Comparison of ENCODE assay signal across 1 cellular context in the genomic region with DNA sequence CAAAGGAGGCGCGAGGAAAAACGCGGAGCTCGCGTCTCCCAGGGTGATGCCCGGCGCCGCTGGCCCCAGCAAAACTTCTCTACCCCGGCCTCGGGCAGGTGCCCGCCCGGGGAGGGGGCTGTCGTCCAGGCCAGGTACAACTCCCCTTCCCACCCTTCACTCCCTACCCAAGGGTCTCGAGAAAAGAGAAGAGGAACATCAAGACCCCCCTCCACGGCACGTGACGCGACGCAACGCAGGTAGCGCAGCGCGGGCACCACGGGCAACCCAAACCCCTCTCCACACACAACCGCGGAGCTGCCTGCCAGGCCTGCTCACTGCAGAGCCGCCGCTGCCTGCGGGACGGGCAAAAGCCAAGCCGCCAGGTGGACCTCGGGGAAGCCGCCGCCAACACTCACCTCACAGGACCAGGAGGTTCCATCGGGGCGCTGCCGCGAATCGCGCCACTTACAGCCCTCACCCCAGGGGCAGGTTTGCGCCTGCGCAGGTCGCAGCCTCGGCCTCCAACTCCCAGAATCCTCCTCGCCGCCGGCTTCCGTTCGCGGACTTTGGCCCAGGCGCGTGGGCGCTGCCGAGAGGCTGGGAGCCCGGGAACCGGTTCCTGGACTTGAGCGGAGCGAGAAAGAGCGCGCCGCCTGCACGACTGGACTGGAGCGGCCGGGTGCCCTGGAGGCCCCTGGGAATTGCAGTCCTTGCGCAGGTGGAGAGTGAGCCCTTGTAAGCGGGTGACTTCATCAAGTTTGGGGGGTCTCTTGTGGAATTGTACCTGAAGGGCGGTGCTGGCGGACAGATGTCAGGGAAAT.
A peak's percentile ranks its signal among the peaks of the same experiment; 100 is the strongest.
TF ChIP-seq lines count a peak whose summit lies in the region.

A gene (minus strand): TSS at position 477 of the 803 bp plus-strand sequence. CDS start 56 bp downstream, at position 421.

TF ChIP-seq in HepG2, 621 proteins besides CTCF, POLR2A, EP300 and RAD21 (continued from another document and continues in another):
- TF ChIP-seq, protein P1, sequence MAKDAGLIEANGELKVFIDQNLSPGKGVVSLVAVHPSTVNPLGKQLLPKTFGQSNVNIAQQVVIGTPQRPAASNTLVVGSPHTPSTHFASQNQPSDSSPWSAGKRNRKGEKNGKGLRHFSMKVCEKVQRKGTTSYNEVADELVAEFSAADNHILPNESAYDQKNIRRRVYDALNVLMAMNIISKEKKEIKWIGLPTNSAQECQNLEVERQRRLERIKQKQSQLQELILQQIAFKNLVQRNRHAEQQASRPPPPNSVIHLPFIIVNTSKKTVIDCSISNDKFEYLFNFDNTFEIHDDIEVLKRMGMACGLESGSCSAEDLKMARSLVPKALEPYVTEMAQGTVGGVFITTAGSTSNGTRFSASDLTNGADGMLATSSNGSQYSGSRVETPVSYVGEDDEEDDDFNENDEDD (CRISPR knock-in tag; IDR thresholded peaks at IDR 0.05; ENCODE audit: borderline replicate concordance): peak; percentile 86; the same call in 1 of the 2 replicates
- no peak for TF ChIP-seq SIX1 (CRISPR knock-in tag; IDR thresholded peaks at IDR 0.05; ENCODE audit: borderline replicate concordance)
- no peak for TF ChIP-seq JUNB (CRISPR knock-in tag; IDR thresholded peaks at IDR 0.05; ENCODE audit: borderline replicate concordance)
- TF ChIP-seq THYN1 (CRISPR knock-in tag; IDR thresholded peaks at IDR 0.05; ENCODE audit: borderline replicate concordance, low read depth): no peak
- TF ChIP-seq SNAI1 (CRISPR knock-in tag; IDR thresholded peaks at IDR 0.05; ENCODE audit: borderline replicate concordance): peak; percentile 77
- TF ChIP-seq, protein P2, sequence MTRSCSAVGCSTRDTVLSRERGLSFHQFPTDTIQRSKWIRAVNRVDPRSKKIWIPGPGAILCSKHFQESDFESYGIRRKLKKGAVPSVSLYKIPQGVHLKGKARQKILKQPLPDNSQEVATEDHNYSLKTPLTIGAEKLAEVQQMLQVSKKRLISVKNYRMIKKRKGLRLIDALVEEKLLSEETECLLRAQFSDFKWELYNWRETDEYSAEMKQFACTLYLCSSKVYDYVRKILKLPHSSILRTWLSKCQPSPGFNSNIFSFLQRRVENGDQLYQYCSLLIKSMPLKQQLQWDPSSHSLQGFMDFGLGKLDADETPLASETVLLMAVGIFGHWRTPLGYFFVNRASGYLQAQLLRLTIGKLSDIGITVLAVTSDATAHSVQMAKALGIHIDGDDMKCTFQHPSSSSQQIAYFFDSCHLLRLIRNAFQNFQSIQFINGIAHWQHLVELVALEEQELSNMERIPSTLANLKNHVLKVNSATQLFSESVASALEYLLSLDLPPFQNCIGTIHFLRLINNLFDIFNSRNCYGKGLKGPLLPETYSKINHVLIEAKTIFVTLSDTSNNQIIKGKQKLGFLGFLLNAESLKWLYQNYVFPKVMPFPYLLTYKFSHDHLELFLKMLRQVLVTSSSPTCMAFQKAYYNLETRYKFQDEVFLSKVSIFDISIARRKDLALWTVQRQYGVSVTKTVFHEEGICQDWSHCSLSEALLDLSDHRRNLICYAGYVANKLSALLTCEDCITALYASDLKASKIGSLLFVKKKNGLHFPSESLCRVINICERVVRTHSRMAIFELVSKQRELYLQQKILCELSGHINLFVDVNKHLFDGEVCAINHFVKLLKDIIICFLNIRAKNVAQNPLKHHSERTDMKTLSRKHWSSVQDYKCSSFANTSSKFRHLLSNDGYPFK (CRISPR knock-in tag; IDR thresholded peaks at IDR 0.05; ENCODE audit: borderline replicate concordance): peak; percentile 75
- TF ChIP-seq ZNF317 (CRISPR knock-in tag; IDR thresholded peaks at IDR 0.05): no peak
- TF ChIP-seq ZSCAN31 (CRISPR knock-in tag; IDR thresholded peaks at IDR 0.05; ENCODE audit: low read depth): peak; percentile 95
- TF ChIP-seq, protein P3, sequence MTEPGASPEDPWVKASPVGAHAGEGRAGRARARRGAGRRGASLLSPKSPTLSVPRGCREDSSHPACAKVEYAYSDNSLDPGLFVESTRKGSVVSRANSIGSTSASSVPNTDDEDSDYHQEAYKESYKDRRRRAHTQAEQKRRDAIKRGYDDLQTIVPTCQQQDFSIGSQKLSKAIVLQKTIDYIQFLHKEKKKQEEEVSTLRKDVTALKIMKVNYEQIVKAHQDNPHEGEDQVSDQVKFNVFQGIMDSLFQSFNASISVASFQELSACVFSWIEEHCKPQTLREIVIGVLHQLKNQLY (CRISPR knock-in tag; IDR thresholded peaks at IDR 0.05): peak; percentile 81
- TF ChIP-seq HNRNPH1 (optimal IDR thresholded peaks at IDR 0.05; ENCODE audit: low read depth, low read length): no peak
- TF ChIP-seq, protein P4, sequence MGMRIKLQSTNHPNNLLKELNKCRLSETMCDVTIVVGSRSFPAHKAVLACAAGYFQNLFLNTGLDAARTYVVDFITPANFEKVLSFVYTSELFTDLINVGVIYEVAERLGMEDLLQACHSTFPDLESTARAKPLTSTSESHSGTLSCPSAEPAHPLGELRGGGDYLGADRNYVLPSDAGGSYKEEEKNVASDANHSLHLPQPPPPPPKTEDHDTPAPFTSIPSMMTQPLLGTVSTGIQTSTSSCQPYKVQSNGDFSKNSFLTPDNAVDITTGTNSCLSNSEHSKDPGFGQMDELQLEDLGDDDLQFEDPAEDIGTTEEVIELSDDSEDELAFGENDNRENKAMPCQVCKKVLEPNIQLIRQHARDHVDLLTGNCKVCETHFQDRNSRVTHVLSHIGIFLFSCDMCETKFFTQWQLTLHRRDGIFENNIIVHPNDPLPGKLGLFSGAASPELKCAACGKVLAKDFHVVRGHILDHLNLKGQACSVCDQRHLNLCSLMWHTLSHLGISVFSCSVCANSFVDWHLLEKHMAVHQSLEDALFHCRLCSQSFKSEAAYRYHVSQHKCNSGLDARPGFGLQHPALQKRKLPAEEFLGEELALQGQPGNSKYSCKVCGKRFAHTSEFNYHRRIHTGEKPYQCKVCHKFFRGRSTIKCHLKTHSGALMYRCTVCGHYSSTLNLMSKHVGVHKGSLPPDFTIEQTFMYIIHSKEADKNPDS (CRISPR knock-in tag; IDR thresholded peaks at IDR 0.05): no peak
- TF ChIP-seq U2AF2 (IDR thresholded peaks at IDR 0.05; ENCODE audit: low read depth, low read length): no peak
- TF ChIP-seq, protein P5, sequence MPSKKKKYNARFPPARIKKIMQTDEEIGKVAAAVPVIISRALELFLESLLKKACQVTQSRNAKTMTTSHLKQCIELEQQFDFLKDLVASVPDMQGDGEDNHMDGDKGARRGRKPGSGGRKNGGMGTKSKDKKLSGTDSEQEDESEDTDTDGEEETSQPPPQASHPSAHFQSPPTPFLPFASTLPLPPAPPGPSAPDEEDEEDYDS (CRISPR knock-in tag; IDR thresholded peaks at IDR 0.05): peak; percentile 60
- 0 out of 2 replicates have a peak, but pooled peaks have one; percentile 19 for TF ChIP-seq ZNF761 (CRISPR knock-in tag; conservative IDR thresholded peaks at IDR 0.05)
- TF ChIP-seq ZNF335 (CRISPR knock-in tag; IDR thresholded peaks at IDR 0.05): peak; percentile 66
- TF ChIP-seq, protein P6, sequence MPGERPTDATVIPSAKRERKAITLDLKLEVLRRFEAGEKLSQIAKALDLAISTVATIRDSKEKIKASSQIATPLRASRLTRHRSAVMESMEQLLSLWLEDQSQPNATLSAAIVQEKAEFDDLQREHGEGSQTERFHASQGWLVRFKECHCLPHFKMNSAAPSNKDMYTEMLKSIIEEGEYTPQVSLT (CRISPR knock-in tag; IDR thresholded peaks at IDR 0.05; ENCODE audit: borderline replicate concordance, low read depth): no peak
- TF ChIP-seq MIER2 (CRISPR knock-in tag; IDR thresholded peaks at IDR 0.05): no peak
- 0 out of 2 replicates have a peak, but pooled peaks have one; percentile 43 for TF ChIP-seq ZFP82 (CRISPR knock-in tag; IDR thresholded peaks at IDR 0.05; ENCODE audit: borderline replicate concordance)
- TF ChIP-seq, protein P7, sequence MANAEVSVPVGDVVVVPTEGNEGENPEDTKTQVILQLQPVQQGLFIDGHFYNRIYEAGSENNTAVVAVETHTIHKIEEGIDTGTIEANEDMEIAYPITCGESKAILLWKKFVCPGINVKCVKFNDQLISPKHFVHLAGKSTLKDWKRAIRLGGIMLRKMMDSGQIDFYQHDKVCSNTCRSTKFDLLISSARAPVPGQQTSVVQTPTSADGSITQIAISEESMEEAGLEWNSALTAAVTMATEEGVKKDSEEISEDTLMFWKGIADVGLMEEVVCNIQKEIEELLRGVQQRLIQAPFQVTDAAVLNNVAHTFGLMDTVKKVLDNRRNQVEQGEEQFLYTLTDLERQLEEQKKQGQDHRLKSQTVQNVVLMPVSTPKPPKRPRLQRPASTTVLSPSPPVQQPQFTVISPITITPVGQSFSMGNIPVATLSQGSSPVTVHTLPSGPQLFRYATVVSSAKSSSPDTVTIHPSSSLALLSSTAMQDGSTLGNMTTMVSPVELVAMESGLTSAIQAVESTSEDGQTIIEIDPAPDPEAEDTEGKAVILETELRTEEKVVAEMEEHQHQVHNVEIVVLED (CRISPR knock-in tag; IDR thresholded peaks at IDR 0.05; ENCODE audit: borderline replicate concordance): peak; percentile 93
- TF ChIP-seq SOX6 (IDR thresholded peaks at IDR 0.05): no peak
- peak; percentile 45; the same call in 1 of the 2 replicates for TF ChIP-seq SOX6 (CRISPR knock-in tag; IDR thresholded peaks at IDR 0.05)
- TF ChIP-seq ZNF564 (CRISPR knock-in tag; IDR thresholded peaks at IDR 0.05): peak; percentile 65; the same call in 1 of the 2 replicates
- TF ChIP-seq, protein P8, sequence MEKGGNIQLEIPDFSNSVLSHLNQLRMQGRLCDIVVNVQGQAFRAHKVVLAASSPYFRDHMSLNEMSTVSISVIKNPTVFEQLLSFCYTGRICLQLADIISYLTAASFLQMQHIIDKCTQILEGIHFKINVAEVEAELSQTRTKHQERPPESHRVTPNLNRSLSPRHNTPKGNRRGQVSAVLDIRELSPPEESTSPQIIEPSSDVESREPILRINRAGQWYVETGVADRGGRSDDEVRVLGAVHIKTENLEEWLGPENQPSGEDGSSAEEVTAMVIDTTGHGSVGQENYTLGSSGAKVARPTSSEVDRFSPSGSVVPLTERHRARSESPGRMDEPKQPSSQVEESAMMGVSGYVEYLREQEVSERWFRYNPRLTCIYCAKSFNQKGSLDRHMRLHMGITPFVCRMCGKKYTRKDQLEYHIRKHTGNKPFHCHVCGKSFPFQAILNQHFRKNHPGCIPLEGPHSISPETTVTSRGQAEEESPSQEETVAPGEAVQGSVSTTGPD (CRISPR knock-in tag; IDR thresholded peaks at IDR 0.05): no peak
- TF ChIP-seq JUND (CRISPR knock-in tag; IDR thresholded peaks at IDR 0.05): peak; percentile 48; the same call in 1 of the 2 replicates
- peak; percentile 97 for TF ChIP-seq ZNF772 (CRISPR knock-in tag; IDR thresholded peaks at IDR 0.05)
- 0 out of 2 replicates have a peak, but pooled peaks have one; percentile 37 for TF ChIP-seq ZNF615 (CRISPR knock-in tag; IDR thresholded peaks at IDR 0.05; ENCODE audit: borderline replicate concordance)
- TF ChIP-seq, protein P9, sequence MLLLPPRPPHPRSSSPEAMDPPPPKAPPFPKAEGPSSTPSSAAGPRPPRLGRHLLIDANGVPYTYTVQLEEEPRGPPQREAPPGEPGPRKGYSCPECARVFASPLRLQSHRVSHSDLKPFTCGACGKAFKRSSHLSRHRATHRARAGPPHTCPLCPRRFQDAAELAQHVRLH (CRISPR knock-in tag; IDR thresholded peaks at IDR 0.05; ENCODE audit: borderline replicate concordance, low read depth): peak; percentile 78; the same call in 1 of the 2 replicates
- TF ChIP-seq HDAC6 (IDR thresholded peaks at IDR 0.05; ENCODE audit: low read depth, low read length): no peak
- TF ChIP-seq, protein P10, sequence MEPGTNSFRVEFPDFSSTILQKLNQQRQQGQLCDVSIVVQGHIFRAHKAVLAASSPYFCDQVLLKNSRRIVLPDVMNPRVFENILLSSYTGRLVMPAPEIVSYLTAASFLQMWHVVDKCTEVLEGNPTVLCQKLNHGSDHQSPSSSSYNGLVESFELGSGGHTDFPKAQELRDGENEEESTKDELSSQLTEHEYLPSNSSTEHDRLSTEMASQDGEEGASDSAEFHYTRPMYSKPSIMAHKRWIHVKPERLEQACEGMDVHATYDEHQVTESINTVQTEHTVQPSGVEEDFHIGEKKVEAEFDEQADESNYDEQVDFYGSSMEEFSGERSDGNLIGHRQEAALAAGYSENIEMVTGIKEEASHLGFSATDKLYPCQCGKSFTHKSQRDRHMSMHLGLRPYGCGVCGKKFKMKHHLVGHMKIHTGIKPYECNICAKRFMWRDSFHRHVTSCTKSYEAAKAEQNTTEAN (CRISPR knock-in tag; conservative IDR thresholded peaks at IDR 0.05): 0 out of 2 replicates have a peak, but pooled peaks have one; percentile 67
- TF ChIP-seq, protein P11, sequence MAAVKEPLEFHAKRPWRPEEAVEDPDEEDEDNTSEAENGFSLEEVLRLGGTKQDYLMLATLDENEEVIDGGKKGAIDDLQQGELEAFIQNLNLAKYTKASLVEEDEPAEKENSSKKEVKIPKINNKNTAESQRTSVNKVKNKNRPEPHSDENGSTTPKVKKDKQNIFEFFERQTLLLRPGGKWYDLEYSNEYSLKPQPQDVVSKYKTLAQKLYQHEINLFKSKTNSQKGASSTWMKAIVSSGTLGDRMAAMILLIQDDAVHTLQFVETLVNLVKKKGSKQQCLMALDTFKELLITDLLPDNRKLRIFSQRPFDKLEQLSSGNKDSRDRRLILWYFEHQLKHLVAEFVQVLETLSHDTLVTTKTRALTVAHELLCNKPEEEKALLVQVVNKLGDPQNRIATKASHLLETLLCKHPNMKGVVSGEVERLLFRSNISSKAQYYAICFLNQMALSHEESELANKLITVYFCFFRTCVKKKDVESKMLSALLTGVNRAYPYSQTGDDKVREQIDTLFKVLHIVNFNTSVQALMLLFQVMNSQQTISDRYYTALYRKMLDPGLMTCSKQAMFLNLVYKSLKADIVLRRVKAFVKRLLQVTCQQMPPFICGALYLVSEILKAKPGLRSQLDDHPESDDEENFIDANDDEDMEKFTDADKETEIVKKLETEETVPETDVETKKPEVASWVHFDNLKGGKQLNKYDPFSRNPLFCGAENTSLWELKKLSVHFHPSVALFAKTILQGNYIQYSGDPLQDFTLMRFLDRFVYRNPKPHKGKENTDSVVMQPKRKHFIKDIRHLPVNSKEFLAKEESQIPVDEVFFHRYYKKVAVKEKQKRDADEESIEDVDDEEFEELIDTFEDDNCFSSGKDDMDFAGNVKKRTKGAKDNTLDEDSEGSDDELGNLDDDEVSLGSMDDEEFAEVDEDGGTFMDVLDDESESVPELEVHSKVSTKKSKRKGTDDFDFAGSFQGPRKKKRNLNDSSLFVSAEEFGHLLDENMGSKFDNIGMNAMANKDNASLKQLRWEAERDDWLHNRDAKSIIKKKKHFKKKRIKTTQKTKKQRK (IDR thresholded peaks at IDR 0.05; ENCODE audit: low read length): no peak
- no peak for TF ChIP-seq ZNF616 (CRISPR knock-in tag; IDR thresholded peaks at IDR 0.05; ENCODE audit: low read depth)
- TF ChIP-seq ZNF792 (CRISPR knock-in tag; IDR thresholded peaks at IDR 0.05): peak; percentile 79
- TF ChIP-seq ZNF350 (CRISPR knock-in tag; IDR thresholded peaks at IDR 0.05; ENCODE audit: borderline replicate concordance, low read depth): peak; percentile 95
- TF ChIP-seq EEA1 (CRISPR knock-in tag; IDR thresholded peaks at IDR 0.05; ENCODE audit: borderline replicate concordance): no peak
- peak; percentile 98 for TF ChIP-seq HNF4G (IDR thresholded peaks at IDR 0.05; ENCODE audit: borderline replicate concordance, low read depth, low read length)
- peak; percentile 96 for TF ChIP-seq HNF4G (CRISPR knock-in tag; IDR thresholded peaks at IDR 0.05; ENCODE audit: borderline replicate concordance, low read depth)
- TF ChIP-seq RBFOX2 (IDR thresholded peaks at IDR 0.05; ENCODE audit: low read depth, low read length): peak; percentile 97
- no peak; the same call in 1 of the 2 replicates for TF ChIP-seq FOSL2 (CRISPR knock-in tag; IDR thresholded peaks at IDR 0.05)
- TF ChIP-seq ZNF577 (CRISPR knock-in tag; IDR thresholded peaks at IDR 0.05; ENCODE audit: borderline replicate concordance, low read depth): no peak
- TF ChIP-seq KDM4B (CRISPR knock-in tag; IDR thresholded peaks at IDR 0.05): no peak; the same call in 1 of the 2 replicates
- no peak for TF ChIP-seq GPN1 (CRISPR knock-in tag; IDR thresholded peaks at IDR 0.05; ENCODE audit: borderline replicate concordance)
- TF ChIP-seq ZBTB21 (CRISPR knock-in tag; IDR thresholded peaks at IDR 0.05): no peak
